In genomic region chr12:53994691-53995310, GRCh38 we compare ENCODE assay signal across 10 cellular contexts. TPM values are rescaled to one million over a fixed set of nuclear protein-coding genes. Genes with fewer than 3 reads are reported as not detected.
DNase-seq lines count a peak whose midpoint lies in the region; ATAC-seq and FAIRE-seq lines count a peak whose summit lies in the region.
"Had no signal": no experiment of that assay in that cellular context is flagged by ENCODE, and none has a peak within 500 bp of the region (broad histone marks: within the 10 kb centered on the region; RNA-seq: fewer than 3 reads in every experiment).

No MANE protein-coding gene starts in this region.

- no peak for DNase-seq in right cardiac atrium
- no peak for DNase-seq in Right ventricle myocardium superior
- no peak for DNase-seq in activated CD8-positive, alpha-beta T cell treated with anti-CD3 and anti-CD28 coated beads, Interleukin-2, amount 10 ng/mL, durations not matched to agents 7 days and 5 days
- no peak for DNase-seq in small intestine
- no peak for DNase-seq in NCI-H345 (lab: John Stamatoyannopoulos, UW)
- DNase-seq: EL had no signal

- peaks cover 94% of the 10 kb centered on the region for H3K27me3 Mint-ChIP-seq in activated CD8-positive, alpha-beta T cell treated with anti-CD3 and anti-CD28 coated beads, Interleukin-2, amount 10 ng/mL, durations not matched to agents 7 days and 5 days (ENCODE audit: low read depth)

- peaks cover 5% of the 10 kb centered on the region for H3K27me3 ChIP-seq in right cardiac atrium (ENCODE audit: control insufficient read depth, insufficient read depth)
- peaks cover 7 to 74% of the 10 kb centered on the region in 2 donors for H3K27me3 ChIP-seq in small intestine (ENCODE audit: control insufficient read depth in 2 of 2, insufficient read depth in 2 of 2, low read length in 2 of 2)

- intact Hi-C loops in right cardiac atrium (cut with DNase I) (no loop called here), Right ventricle myocardium superior (cut with DNase I) (no loop called here)

- no peak for FAIRE-seq in small intestine (lab: Jason Lieb, UNC)

- no peaks in the 10 kb centered on the region for H3K36me3 ChIP-seq in mesodermal cell (ENCODE audit: control insufficient read depth, insufficient read depth, low read length)
- no peaks in the 10 kb centered on the region for H3K36me3 ChIP-seq in small intestine (ENCODE audit: control insufficient read depth in 2 of 2, insufficient read depth in 2 of 2, low read length in 2 of 2)

- H3K9me3 ChIP-seq in right cardiac atrium (ENCODE audit: control insufficient read depth, low read length) (no peaks in the 10 kb centered on the region), mesodermal cell (ENCODE audit: control insufficient read depth, low read length) (no peaks in the 10 kb centered on the region), small intestine (ENCODE audit: control insufficient read depth, low read depth) (no peaks in the 10 kb centered on the region)

- H3K4me1 Mint-ChIP-seq in activated CD8-positive, alpha-beta T cell treated with anti-CD3 and anti-CD28 coated beads, Interleukin-2, amount 10 ng/mL, durations not matched to agents 7 days and 5 days (ENCODE audit: low read depth), result peaks cover 28% of the 10 kb centered on the region

- CTCF ChIA-PET in activated CD8-positive, alpha-beta T cell treated with anti-CD3 and anti-CD28 coated beads, Interleukin-2, amount 10 ng/mL, durations not matched to agents 7 days and 5 days (lab: Charles Lee), result interaction anchor here (2.0 kb wide), 1 partner anchor 9 kb away, joined by 12 read pairs; the partner anchor contains the start of gene HOXC10

- no peak overlapping the region for H3K27ac Mint-ChIP-seq in activated CD8-positive, alpha-beta T cell treated with anti-CD3 and anti-CD28 coated beads, Interleukin-2, amount 10 ng/mL, durations not matched to agents 7 days and 5 days

- H3K9me3 Mint-ChIP-seq in activated CD8-positive, alpha-beta T cell treated with anti-CD3 and anti-CD28 coated beads, Interleukin-2, amount 10 ng/mL, durations not matched to agents 7 days and 5 days (ENCODE audit: insufficient read depth), result no peaks in the 10 kb centered on the region

- POLR2A ChIA-PET in activated CD8-positive, alpha-beta T cell treated with anti-CD3 and anti-CD28 coated beads, Interleukin-2, amount 10 ng/mL, durations not matched to agents 7 days and 5 days (lab: Charles Lee), result no interaction called here

- peaks cover 5% of the 10 kb centered on the region for H3K36me3 Mint-ChIP-seq in activated CD8-positive, alpha-beta T cell treated with anti-CD3 and anti-CD28 coated beads, Interleukin-2, amount 10 ng/mL, durations not matched to agents 7 days and 5 days (ENCODE audit: low read depth)

- peak overlapping the region; percentile 71 for H3K4me3 ChIP-seq in right cardiac atrium (ENCODE audit: low read length)
- H3K4me3 ChIP-seq in mesodermal cell (ENCODE audit: extremely low read depth, insufficient read depth, low read length, poor library complexity, severe bottlenecking), result peak overlapping the region; percentile 9
- peak overlapping the region in 1 of 2 donors; percentile 64 for H3K4me3 ChIP-seq in small intestine (ENCODE audit: low read depth in 1 of 2, low read length in 2 of 2)

- no peak for ATAC-seq in right cardiac atrium
- no peak for ATAC-seq in Right ventricle myocardium superior (ENCODE audit: poor library complexity)
- ATAC-seq in activated CD8-positive, alpha-beta T cell treated with anti-CD3 and anti-CD28 coated beads, Interleukin-2, amount 10 ng/mL, durations not matched to agents 7 days and 5 days, result no peak
- no peak for ATAC-seq in HG03139 (IDR thresholded peaks at IDR 0.05; ENCODE audit: unreplicated experiment)
- ATAC-seq in HG03378 (IDR thresholded peaks at IDR 0.05; ENCODE audit: unreplicated experiment), result no peak

- WGBS in right cardiac atrium, result 4% methylated on average over 36 of the region's 36 CpGs
- WGBS in mesodermal cell (ENCODE audit: insufficient coverage in 2 of 2), 2 experiments, result 3% methylated on average over 12 to 27 of the region's 36 CpGs
- WGBS in small intestine, 3 donors, result 4 to 6% (median 4%) methylated on average over 28 to 36 of the region's 36 CpGs

- H3K27ac ChIP-seq in right cardiac atrium (ENCODE audit: low read length), result no peak overlapping the region
- H3K27ac ChIP-seq in mesodermal cell (ENCODE audit: low read depth, low read length, severe bottlenecking), result no peak overlapping the region
- H3K27ac ChIP-seq in small intestine (ENCODE audit: low read depth in 1 of 2, low read length in 1 of 2), result no peak overlapping the region

- peak overlapping the region; percentile 5 for H3K4me3 Mint-ChIP-seq in activated CD8-positive, alpha-beta T cell treated with anti-CD3 and anti-CD28 coated beads, Interleukin-2, amount 10 ng/mL, durations not matched to agents 7 days and 5 days

- peaks cover 3% of the 10 kb centered on the region for H3K4me1 ChIP-seq in right cardiac atrium (ENCODE audit: control insufficient read depth, insufficient read depth, low read length)
- H3K4me1 ChIP-seq in mesodermal cell (ENCODE audit: control insufficient read depth, insufficient read depth, low read length, poor library complexity, severe bottlenecking), result peaks cover 6% of the 10 kb centered on the region
- H3K4me1 ChIP-seq in small intestine (ENCODE audit: control insufficient read depth in 2 of 2, insufficient read depth in 1 of 2, low read depth in 1 of 2, low read length in 1 of 2), result peaks cover 4% of the 10 kb centered on the region in 2 donors

RNA-seq across cellular contexts. Expression of gene HOXC9, which starts 5.2 kb away (rescaled TPM):
- total RNA-seq in right cardiac atrium, result under 1 TPM in 1 of 4 donors, not detected in 3; 0.15 TPM
- polyA plus RNA-seq in right cardiac atrium, result not detected
- not detected for total RNA-seq in Right ventricle myocardium superior
- not detected for total RNA-seq in activated CD8-positive, alpha-beta T cell treated with anti-CD3 and anti-CD28 coated beads, Interleukin-2, amount 10 ng/mL, durations not matched to agents 7 days and 5 days
- 3.8 TPM for polyA plus RNA-seq in mesodermal cell (2013, experiment 1 of 2)
- 3.3 TPM for polyA plus RNA-seq in mesodermal cell (2013, experiment 2 of 2)
- not detected for polyA plus RNA-seq in small intestine

RNA-seq across cellular contexts. Expression of gene HOXC10, which starts 9.9 kb away (rescaled TPM):
- total RNA-seq in right cardiac atrium, result not detected
- not detected for polyA plus RNA-seq in right cardiac atrium
- not detected for total RNA-seq in Right ventricle myocardium superior
- not detected for total RNA-seq in activated CD8-positive, alpha-beta T cell treated with anti-CD3 and anti-CD28 coated beads, Interleukin-2, amount 10 ng/mL, durations not matched to agents 7 days and 5 days
- 2.2 TPM for polyA plus RNA-seq in mesodermal cell (2013, experiment 1 of 2)
- polyA plus RNA-seq in mesodermal cell (2013, experiment 2 of 2), result 2.2 TPM
- polyA plus RNA-seq in small intestine, result not detected

RNA-seq across cellular contexts. Expression of gene HOXC8, which starts 14.0 kb away (rescaled TPM):
- total RNA-seq in right cardiac atrium (not detected), Right ventricle myocardium superior (not detected)
- polyA plus RNA-seq in right cardiac atrium (not detected), small intestine (under 1 TPM in 1 of 3 donors, not detected in 2; 0.03 TPM)
- not detected for total RNA-seq in activated CD8-positive, alpha-beta T cell treated with anti-CD3 and anti-CD28 coated beads, Interleukin-2, amount 10 ng/mL, durations not matched to agents 7 days and 5 days
- polyA plus RNA-seq in mesodermal cell (2013, experiment 1 of 2), result 4.0 TPM
- polyA plus RNA-seq in mesodermal cell (2013, experiment 2 of 2), result 6.0 TPM

RNA-seq across cellular contexts. Expression of gene HOTAIR, which starts 20.0 kb away (rescaled TPM):
- total RNA-seq in right cardiac atrium, result not detected
- polyA plus RNA-seq in right cardiac atrium, result not detected
- total RNA-seq in Right ventricle myocardium superior, result not detected
- total RNA-seq in activated CD8-positive, alpha-beta T cell treated with anti-CD3 and anti-CD28 coated beads, Interleukin-2, amount 10 ng/mL, durations not matched to agents 7 days and 5 days, result not detected
- polyA plus RNA-seq in mesodermal cell (2013, experiment 1 of 2), result 0.15 TPM
- polyA plus RNA-seq in mesodermal cell (2013, experiment 2 of 2), result not detected
- polyA plus RNA-seq in small intestine, result not detected
- total RNA-seq: mesenteric fat pad had no signal

RNA-seq across cellular contexts. Expression of gene HOXC11, which starts 21.9 kb away (rescaled TPM):
- total RNA-seq in right cardiac atrium (not detected), Right ventricle myocardium superior (not detected)
- polyA plus RNA-seq in right cardiac atrium (not detected), small intestine (under 1 TPM; 0.03 to 0.81 (median 0.45) TPM)
- not detected for total RNA-seq in activated CD8-positive, alpha-beta T cell treated with anti-CD3 and anti-CD28 coated beads, Interleukin-2, amount 10 ng/mL, durations not matched to agents 7 days and 5 days
- 0.18 TPM for polyA plus RNA-seq in mesodermal cell (2013, experiment 1 of 2)
- not detected for polyA plus RNA-seq in mesodermal cell (2013, experiment 2 of 2)
- total RNA-seq: mesenteric fat pad had no signal
